In the genomic region with DNA sequence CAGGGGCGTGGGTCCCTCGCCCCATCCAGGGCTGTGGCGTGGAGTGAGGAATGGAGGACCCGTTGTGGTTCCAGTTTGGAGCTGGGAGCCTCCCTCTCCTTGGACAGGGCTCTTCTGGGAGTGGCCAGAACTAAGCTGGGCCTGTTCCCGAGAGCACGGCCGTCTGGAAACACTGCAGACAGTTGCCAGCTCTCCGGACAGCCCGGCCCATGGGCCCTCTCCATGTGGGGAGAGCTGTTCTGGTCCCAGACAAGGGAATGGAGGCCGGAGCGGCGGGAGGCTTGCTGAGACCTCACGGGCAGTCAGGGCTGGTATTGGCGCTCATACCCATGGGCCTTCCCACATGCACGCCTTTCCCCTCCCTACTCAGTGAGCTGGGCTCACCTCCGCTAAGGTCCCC, we compare ENCODE assay signal across 22 cellular contexts. TPM values are rescaled to one million over a fixed set of nuclear protein-coding genes. Genes with fewer than 3 reads are reported as not detected.
DNase-seq lines count a peak whose midpoint lies in the region; ATAC-seq, FAIRE-seq and TF ChIP-seq lines count a peak whose summit lies in the region.
"Had no signal": no experiment of that assay in that cellular context is flagged by ENCODE, and none has a peak within 500 bp of the region (broad histone marks: within the 10 kb centered on the region; RNA-seq: fewer than 3 reads in every experiment).

No MANE protein-coding gene starts in this region.

- peaks cover 0 to 14% (median 0%) of the 10 kb centered on the region in 3 donors for H3K4me1 ChIP-seq in gastroesophageal sphincter
- no peaks in the 10 kb centered on the region for H3K4me1 ChIP-seq in kidney (ENCODE audit: control insufficient read depth in 1 of 2, insufficient read depth in 1 of 2, low read depth in 1 of 2, low read length in 2 of 2)
- no peaks in the 10 kb centered on the region for H3K4me1 ChIP-seq in sigmoid colon
- H3K4me1 ChIP-seq in mesendoderm (ENCODE audit: control insufficient read depth, low read depth, low read length), result no peaks in the 10 kb centered on the region
- H3K4me1 ChIP-seq: HAP-1, SJCRH30 had no signal

- no peak for TF ChIP-seq POLR2A in gastroesophageal sphincter (IDR thresholded peaks at IDR 0.05)
- no peak for TF ChIP-seq POLR2A in sigmoid colon (IDR thresholded peaks at IDR 0.05)

- no peak overlapping the region for H4K5ac ChIP-seq in mesendoderm (ENCODE audit: low read length)

- H3K56ac ChIP-seq in mesendoderm (ENCODE audit: low read length), result no peak overlapping the region

- no peak for FAIRE-seq in kidney (lab: Jason Lieb, UNC)
- FAIRE-seq: A204.1, G401.6, GM12892, HTR-8/SVneo had no signal

- H3K36me3 ChIP-seq in WERI-Rb-1 (peaks cover 67% of the 10 kb centered on the region), gastroesophageal sphincter (peaks cover 0 to 98% of the 10 kb centered on the region in 2 donors), kidney (ENCODE audit: control insufficient read depth in 1 of 2, insufficient read depth in 2 of 2, low read length in 2 of 2) (no peaks in the 10 kb centered on the region), sigmoid colon (peaks cover 15 to 98% (median 40%) of the 10 kb centered on the region in 4 donors), mesendoderm (ENCODE audit: control insufficient read depth, insufficient read depth, low read length) (peaks cover 10% of the 10 kb centered on the region)
- H3K36me3 ChIP-seq: HAP-1, SJCRH30 had no signal

- no peak overlapping the region for H2AK5ac ChIP-seq in mesendoderm (ENCODE audit: low read length)

- WGBS in gastroesophageal sphincter (ENCODE audit: low coverage in 1 of 2), 2 donors, result 100% methylated on average over 1 of the region's 16 CpGs; no CpG with 5 or more reads in 1 of the 2 donors
- 78 to 88% methylated on average over 16 of the region's 16 CpGs for WGBS in sigmoid colon, 2 donors
- no CpG with 5 or more reads among the region's 16 CpGs for WGBS in mesendoderm (ENCODE audit: extremely low coverage, insufficient coverage, low lambda C conversion rate)

- H2BK5ac ChIP-seq in mesendoderm (ENCODE audit: low read length), result no peak overlapping the region

- H3K4me2 ChIP-seq in mesendoderm (ENCODE audit: low read length), result no peak overlapping the region
- H3K4me2 ChIP-seq: PC-9 had no signal

- no peaks in the 10 kb centered on the region for H3K79me1 ChIP-seq in mesendoderm (ENCODE audit: low read length)

- no peaks in the 10 kb centered on the region for H3K79me2 ChIP-seq in mesendoderm (ENCODE audit: control insufficient read depth, insufficient read depth, low read length)

- TF ChIP-seq CTCF in WERI-Rb-1 (IDR thresholded peaks at IDR 0.05; ENCODE audit: low read depth, low read length) (no peak), gastroesophageal sphincter (IDR thresholded peaks at IDR 0.05) (no peak), kidney (IDR thresholded peaks at IDR 0.05; ENCODE audit: borderline replicate concordance, extremely low read depth, insufficient read depth) (no peak), sigmoid colon (IDR thresholded peaks at IDR 0.05) (no peak)

- peak; percentile 84 for ATAC-seq in gastroesophageal sphincter
- ATAC-seq in HG02981 (IDR thresholded peaks at IDR 0.05; ENCODE audit: unreplicated experiment), result no peak

- H2BK15ac ChIP-seq in mesendoderm (replicated peaks; ENCODE audit: low read depth), result no peak overlapping the region

- H3K23ac ChIP-seq in mesendoderm (ENCODE audit: low read length), result no peak overlapping the region

- H3K18ac ChIP-seq in mesendoderm (ENCODE audit: low read length), result no peak overlapping the region

- no peak overlapping the region for H3K9ac ChIP-seq in kidney (ENCODE audit: low read length in 2 of 2)
- no peak overlapping the region for H3K9ac ChIP-seq in mesendoderm (ENCODE audit: low read length)

- H3K27ac ChIP-seq in WERI-Rb-1, result peak overlapping the region; percentile 95
- H3K27ac ChIP-seq in gastroesophageal sphincter, result peak overlapping the region in 1 of 4 donors; percentile 61
- no peak overlapping the region for H3K27ac ChIP-seq in kidney (ENCODE audit: low read depth in 2 of 2, low read length in 2 of 2)
- H3K27ac ChIP-seq in sigmoid colon, result peak overlapping the region in 1 of 4 donors; percentile 34
- no peak overlapping the region for H3K27ac ChIP-seq in mesendoderm (ENCODE audit: low read depth, low read length)
- H3K27ac ChIP-seq: PC-9, SJCRH30 had no signal

- DNase-seq in WERI-Rb-1 (no peak), kidney (peak; percentile 56), sigmoid colon (peak; percentile 80), H4 (ENCODE audit: low spot score) (no peak), mesendoderm (no peak)
- DNase-seq: KG1, NCI-H1092, NCI-H1436 treated with DMSO at 0.1 percent for 48 hours, NCI-H1930, NCI-H2227 treated with DMSO at 0.1 percent for 48 hours, NCI-H510A, PC-9, SJCRH30 had no signal

- H3K4me3 ChIP-seq in WERI-Rb-1 (ENCODE audit: low read depth, low read length) (no peak overlapping the region), gastroesophageal sphincter (no peak overlapping the region), kidney (ENCODE audit: low read length in 2 of 2) (no peak overlapping the region), sigmoid colon (no peak overlapping the region), mesendoderm (ENCODE audit: low read length) (no peak overlapping the region)
- H3K4me3 ChIP-seq: HAP-1, PC-9, SJCRH30 had no signal

- H3K4ac ChIP-seq in mesendoderm (ENCODE audit: low read depth, low read length), result no peak overlapping the region

- H2BK120ac ChIP-seq in mesendoderm (ENCODE audit: low read depth, low read length), result no peak overlapping the region

- TF ChIP-seq EP300 in gastroesophageal sphincter (IDR thresholded peaks at IDR 0.05), result no peak
- TF ChIP-seq EP300 in sigmoid colon (IDR thresholded peaks at IDR 0.05), result no peak

- H4K8ac ChIP-seq in mesendoderm (ENCODE audit: low read depth, low read length), result no peak overlapping the region

- H3K9me3 ChIP-seq in WERI-Rb-1 (ENCODE audit: severe bottlenecking), result no peaks in the 10 kb centered on the region
- H3K9me3 ChIP-seq in gastroesophageal sphincter, result no peaks in the 10 kb centered on the region
- no peaks in the 10 kb centered on the region for H3K9me3 ChIP-seq in kidney (ENCODE audit: control insufficient read depth in 1 of 2, low read length in 2 of 2)
- no peaks in the 10 kb centered on the region for H3K9me3 ChIP-seq in sigmoid colon
- H3K9me3 ChIP-seq: HAP-1, SJCRH30 had no signal

- H3K27me3 ChIP-seq in WERI-Rb-1 (ENCODE audit: insufficient read depth, low read depth, severe bottlenecking) (no peaks in the 10 kb centered on the region), gastroesophageal sphincter (no peaks in the 10 kb centered on the region), sigmoid colon (no peaks in the 10 kb centered on the region), mesendoderm (ENCODE audit: insufficient read depth, low read length, poor library complexity) (no peaks in the 10 kb centered on the region)
- H3K27me3 ChIP-seq: SJCRH30 had no signal

- intact Hi-C loops in kidney (cut with DNase I), result no loop called here
- intact Hi-C loops in sigmoid colon (cut with DNase I), result no loop called here

RNA-seq across cellular contexts. Expression of a gene that starts 45.2 kb away (rescaled TPM):
- not detected for total RNA-seq in gastroesophageal sphincter
- total RNA-seq in kidney, result 3.6 TPM
- polyA plus RNA-seq in kidney (ENCODE audit: insufficient read depth, low read depth, low replicate concordance), result 2.8 TPM
- not detected for total RNA-seq in sigmoid colon
- under 1 TPM in 1 of 3 donors, not detected in 2; 0.12 TPM for polyA plus RNA-seq in sigmoid colon
- not detected in 2 replicates for total RNA-seq in H4 (2014; rRNA removed; shearing (Covaris generic))
- not detected for polyA plus RNA-seq in mesendoderm (2013, experiment 1 of 2)
- polyA plus RNA-seq in mesendoderm (2013, experiment 2 of 2), result not detected
- total RNA-seq: Daoy, PC-9, SJCRH30 had no signal
- polyA plus RNA-seq: CD14-positive monocyte had no signal

Comparison
In these comparisons a context has a peak if more than half of its experiments do, and no peak if none do; other contexts are left out.
1. DNase-seq: peak in kidney (single experiment) and sigmoid colon (single experiment); none in WERI-Rb-1 (single experiment), H4 (single experiment) and mesendoderm (single experiment).